8 cellular contexts compared by ENCODE assay signal in the genomic region with DNA sequence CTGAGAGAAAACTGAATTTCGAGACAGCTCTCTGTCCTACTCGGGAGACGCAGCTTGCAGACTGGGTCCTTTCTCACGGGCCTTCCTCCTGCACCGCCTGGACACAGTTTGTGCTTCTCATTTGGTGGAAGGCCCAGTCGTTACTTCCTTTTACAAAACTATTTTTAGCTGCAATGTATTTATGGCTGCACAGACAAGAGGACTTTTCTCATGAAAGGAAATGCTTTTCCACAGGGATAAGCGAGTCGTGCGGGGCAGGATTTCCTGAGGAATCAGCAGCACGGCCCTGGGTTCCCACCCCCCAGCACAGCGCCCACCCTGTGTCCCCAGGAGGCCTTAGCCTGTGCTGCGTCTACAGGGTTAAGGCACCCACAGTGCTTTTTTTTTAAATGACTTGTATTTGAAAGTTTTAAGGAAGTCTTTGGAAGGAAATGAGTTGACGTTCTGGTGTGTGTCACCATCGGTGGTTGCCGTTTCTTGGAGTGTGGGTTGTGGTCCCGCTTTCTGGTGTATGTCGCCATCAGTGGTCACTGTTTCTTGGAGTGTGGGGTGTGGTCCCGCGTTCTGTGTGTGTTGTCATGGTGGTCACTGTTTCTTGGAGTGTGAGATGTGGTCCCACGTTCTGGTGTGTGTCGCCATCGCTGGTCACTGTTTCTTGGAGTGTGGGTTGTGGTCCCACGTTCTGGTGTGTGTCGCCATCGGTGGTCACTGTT. TPM values are rescaled to one million over a fixed set of nuclear protein-coding genes. Genes with fewer than 3 reads are reported as not detected.
A peak's percentile ranks its signal among the peaks of the same experiment; 100 is the strongest.
DNase-seq lines count a peak whose midpoint lies in the region; ATAC-seq and TF ChIP-seq lines count a peak whose summit lies in the region.

No MANE protein-coding gene starts in this region.

- DNase-seq in EH (ENCODE audit: low read depth) = peak; percentile 76
- no peak for DNase-seq in Karpas-422
- peak in 1 of 61 donors; percentile 17 for DNase-seq in caudate nucleus (lab: John Stamatoyannopoulos, UW)
- DNase-seq in naive B cell = peak; percentile 79
- no peak for DNase-seq in progenitor cell of endocrine pancreas (ENCODE audit: low spot score, unreplicated experiment)
- no peak for DNase-seq in middle frontal gyrus (ENCODE audit: extremely low spot score, low spot score)
- no peak for DNase-seq in HK-2 (ENCODE audit: unreplicated experiment)

- H3K9me3 Mint-ChIP-seq in naive B cell = peaks cover 0 to 6% (median 4%) of the 10 kb centered on the region in 7 donors
- H3K9me3 Mint-ChIP-seq in progenitor cell of endocrine pancreas (ENCODE audit: low read depth) = peaks cover 5% of the 10 kb centered on the region

- H3K27ac ChIP-seq in Karpas-422 (ENCODE audit: low read length) (peak overlapping the region; percentile 58), caudate nucleus (ENCODE audit: low read depth, low read length) (peak overlapping the region; percentile 54)

- H3K36me3 Mint-ChIP-seq in naive B cell = peaks cover 4 to 6% of the 10 kb centered on the region in 2 donors
- peaks cover 7% of the 10 kb centered on the region for H3K36me3 Mint-ChIP-seq in progenitor cell of endocrine pancreas (ENCODE audit: insufficient read depth)

- H2AFZ ChIP-seq in Karpas-422 (ENCODE audit: low read length) = no peak overlapping the region

- H3K9me2 ChIP-seq in Karpas-422 (replicated peaks; ENCODE audit: insufficient read depth, low read length) = no peaks in the 10 kb centered on the region

- no peaks in the 10 kb centered on the region for H3K27me3 ChIP-seq in Karpas-422 (ENCODE audit: low read length)

- H3K4me3 Mint-ChIP-seq in naive B cell (peak overlapping the region; percentile 80 to 94 (median 90)), progenitor cell of endocrine pancreas (ENCODE audit: low read depth) (no peak overlapping the region)

- TF ChIP-seq CTCF in progenitor cell of endocrine pancreas (IDR thresholded peaks at IDR 0.05; ENCODE audit: unreplicated experiment) = no peak

- H3K4me1 ChIP-seq in Karpas-422 (ENCODE audit: low read length) = peaks cover 22% of the 10 kb centered on the region

- H3K27me3 Mint-ChIP-seq in naive B cell = no peaks in the 10 kb centered on the region
- no peaks in the 10 kb centered on the region for H3K27me3 Mint-ChIP-seq in progenitor cell of endocrine pancreas

- H3K27ac Mint-ChIP-seq in naive B cell (peak overlapping the region; percentile 98 to 100 (median 98)), progenitor cell of endocrine pancreas (no peak overlapping the region)

- no peaks in the 10 kb centered on the region for H3K9me3 ChIP-seq in Karpas-422 (ENCODE audit: low read length)

- H3K9ac ChIP-seq in Karpas-422 (ENCODE audit: low read length) = peak overlapping the region; percentile 28

- no peaks in the 10 kb centered on the region for H3K36me3 ChIP-seq in Karpas-422 (ENCODE audit: insufficient read depth, low read length)

- peak overlapping the region; percentile 53 for H3K4me2 ChIP-seq in Karpas-422 (ENCODE audit: low read depth, low read length, poor library complexity, severe bottlenecking)

- H3K4me1 Mint-ChIP-seq in naive B cell (peaks cover 55 to 83% (median 68%) of the 10 kb centered on the region in 3 donors), progenitor cell of endocrine pancreas (ENCODE audit: low read depth) (peaks cover 4% of the 10 kb centered on the region)

- peaks cover 5% of the 10 kb centered on the region; the same call in 1 of the 2 replicates for H4K20me1 ChIP-seq in Karpas-422 (ENCODE audit: insufficient read depth, low read depth, low read length)

- H3K4me3 ChIP-seq in Karpas-422 (ENCODE audit: low read length) = 0 out of 2 replicates have a peak overlapping the region, but pooled peaks have one; percentile 1

- peak; percentile 72 to 76 for ATAC-seq in naive B cell (ENCODE audit: low read depth in 2 of 2)
- no peak for ATAC-seq in GM19023 (IDR thresholded peaks at IDR 0.05; ENCODE audit: unreplicated experiment)

- H3K79me2 ChIP-seq in Karpas-422 (ENCODE audit: low read length) = no peaks in the 10 kb centered on the region

RNA-seq across cellular contexts. Expression of a gene that starts 50.9 kb away (rescaled TPM):
- 9.1 and 11.8 TPM in 2 replicates for total RNA-seq in Karpas-422 (2014; rRNA removed; shearing (Covaris generic); ENCODE audit: low replicate concordance)
- polyA plus RNA-seq in naive B cell (ENCODE audit: low read depth in 6 of 6) = 1 to 10 TPM; 1.3 to 6.7 (median 2.1) TPM
- 30.0 and 30.6 TPM in 2 replicates for total RNA-seq in progenitor cell of endocrine pancreas

Comparison
In these comparisons a context has a peak if more than half of its experiments do, and no peak if none do; other contexts are left out.
1. DNase-seq: peak in EH (single experiment) and naive B cell (single experiment); none in Karpas-422 (single experiment), progenitor cell of endocrine pancreas (single experiment), middle frontal gyrus (single experiment) and HK-2 (single experiment).